Comparison of ENCODE assay signal across 14 cellular contexts in genomic region chr1:15296602-15297321, GRCh38. TPM values are rescaled to one million over a fixed set of nuclear protein-coding genes. Genes with fewer than 3 reads are reported as not detected.
DNase-seq lines count a peak whose midpoint lies in the region; ATAC-seq and TF ChIP-seq lines count a peak whose summit lies in the region.
"Had no signal": no experiment of that assay in that cellular context is flagged by ENCODE, and none has a peak within 500 bp of the region (broad histone marks: within the 10 kb centered on the region; RNA-seq: fewer than 3 reads in every experiment).

No MANE protein-coding gene starts in this region.

- peak overlapping the region; percentile 50 for H3K27ac Mint-ChIP-seq in dendritic cell treated with granulocyte-macrophage colony-stimulating factor and Interleukin-4, amounts not matched to agents 40 ng/mL and 50 ng/mL, for 4 days
- peak overlapping the region; percentile 28 for H3K27ac Mint-ChIP-seq in stimulated activated naive CD8-positive, alpha-beta T cell treated with anti-CD3 and anti-CD28 coated beads, Interleukin-15, Interleukin-2, amounts not matched to agents 100 ng/mL and 50 ng/mL, for 24 hours

- H3K27me3 Mint-ChIP-seq in activated T-cell treated with anti-CD3 and anti-CD28 coated beads, Interleukin-2, amount 50 U/mL, for 4 hours (ENCODE audit: low read depth), result peaks cover 7% of the 10 kb centered on the region
- H3K27me3 Mint-ChIP-seq in dendritic cell treated with granulocyte-macrophage colony-stimulating factor and Interleukin-4, amounts not matched to agents 40 ng/mL and 50 ng/mL, for 4 days, result peaks cover 2% of the 10 kb centered on the region
- peaks cover 7% of the 10 kb centered on the region for H3K27me3 Mint-ChIP-seq in stimulated activated naive CD8-positive, alpha-beta T cell treated with anti-CD3 and anti-CD28 coated beads, Interleukin-15, Interleukin-2, amounts not matched to agents 100 ng/mL and 50 ng/mL, for 24 hours

- ATAC-seq in activated T-cell treated with anti-CD3 and anti-CD28 coated beads, Interleukin-2, amount 50 U/mL, for 4 hours, result peak; percentile 60 to 75
- ATAC-seq in GM21529 (IDR thresholded peaks at IDR 0.05; ENCODE audit: unreplicated experiment), result no peak
- ATAC-seq: pancreas had no signal

- no peaks in the 10 kb centered on the region for H3K9me3 Mint-ChIP-seq in activated T-cell treated with anti-CD3 and anti-CD28 coated beads, Interleukin-2, amount 50 U/mL, for 4 hours
- peaks cover 3% of the 10 kb centered on the region for H3K9me3 Mint-ChIP-seq in dendritic cell treated with granulocyte-macrophage colony-stimulating factor and Interleukin-4, amounts not matched to agents 40 ng/mL and 50 ng/mL, for 4 days
- no peaks in the 10 kb centered on the region for H3K9me3 Mint-ChIP-seq in stimulated activated naive CD8-positive, alpha-beta T cell treated with anti-CD3 and anti-CD28 coated beads, Interleukin-15, Interleukin-2, amounts not matched to agents 100 ng/mL and 50 ng/mL, for 24 hours

- intact Hi-C loops in dendritic cell treated with granulocyte-macrophage colony-stimulating factor and Interleukin-4, amounts not matched to agents 40 ng/mL and 50 ng/mL, for 4 days (cut with micrococcal nuclease), result no loop called here

- H3K4me1 Mint-ChIP-seq in activated T-cell treated with anti-CD3 and anti-CD28 coated beads, Interleukin-2, amount 50 U/mL, for 4 hours (ENCODE audit: low read depth), result peaks cover 5% of the 10 kb centered on the region
- H3K4me1 Mint-ChIP-seq in dendritic cell treated with granulocyte-macrophage colony-stimulating factor and Interleukin-4, amounts not matched to agents 40 ng/mL and 50 ng/mL, for 4 days (ENCODE audit: low read depth), result peaks cover 27% of the 10 kb centered on the region
- peaks cover 18% of the 10 kb centered on the region for H3K4me1 Mint-ChIP-seq in stimulated activated naive CD8-positive, alpha-beta T cell treated with anti-CD3 and anti-CD28 coated beads, Interleukin-15, Interleukin-2, amounts not matched to agents 100 ng/mL and 50 ng/mL, for 24 hours (ENCODE audit: low read depth)

- no peak for DNase-seq in activated T-cell treated with anti-CD3 and anti-CD28 coated beads, Interleukin-2, amount 50 U/mL, for 4 hours
- DNase-seq in activated T-cell treated with anti-CD3 and anti-CD28 coated beads, Interleukin-2, amount 50 U/mL, for 1 hour, result no peak
- DNase-seq in NOMO-1 treated with DMSO at 0.1 percent for 48 hours (lab: John Stamatoyannopoulos, UW; ENCODE audit: unreplicated experiment), result peak; percentile 31
- no peak for DNase-seq in GM13977 (ENCODE audit: low spot score)
- no peak for DNase-seq in NCI-H1436 treated with DMSO at 0.1 percent for 48 hours (lab: John Stamatoyannopoulos, UW)
- DNase-seq: anterior cingulate cortex, dermis blood vessel endothelial cell, NCI-H1694 treated with DMSO at 0.1 percent for 48 hours, NCI-H748 treated with DMSO at 0.1 percent for 48 hours, pancreas, spleen had no signal

- in situ Hi-C loops in GM13977 (cut with MboI; ENCODE audit: low pct_unique_long_range_greater_than_20kb, low sequenced_read_pairs, unreplicated experiment), result loop anchor here (10.0 kb wide), 1 partner anchor 172 kb away; no protein-coding TSS in a partner anchor

- TF ChIP-seq CTCF in GM13977 (IDR thresholded peaks at IDR 0.05; ENCODE audit: extremely low read depth, insufficient read depth, missing control alignments), result no peak

- no peaks in the 10 kb centered on the region for H3K36me3 Mint-ChIP-seq in activated T-cell treated with anti-CD3 and anti-CD28 coated beads, Interleukin-2, amount 50 U/mL, for 4 hours (ENCODE audit: insufficient read depth)
- no peaks in the 10 kb centered on the region for H3K36me3 Mint-ChIP-seq in dendritic cell treated with granulocyte-macrophage colony-stimulating factor and Interleukin-4, amounts not matched to agents 40 ng/mL and 50 ng/mL, for 4 days (ENCODE audit: low read depth)
- no peaks in the 10 kb centered on the region for H3K36me3 Mint-ChIP-seq in stimulated activated naive CD8-positive, alpha-beta T cell treated with anti-CD3 and anti-CD28 coated beads, Interleukin-15, Interleukin-2, amounts not matched to agents 100 ng/mL and 50 ng/mL, for 24 hours (ENCODE audit: low read depth)

- H3K4me3 Mint-ChIP-seq in activated T-cell treated with anti-CD3 and anti-CD28 coated beads, Interleukin-2, amount 50 U/mL, for 4 hours, result no peak overlapping the region
- no peak overlapping the region for H3K4me3 Mint-ChIP-seq in dendritic cell treated with granulocyte-macrophage colony-stimulating factor and Interleukin-4, amounts not matched to agents 40 ng/mL and 50 ng/mL, for 4 days
- no peak overlapping the region for H3K4me3 Mint-ChIP-seq in stimulated activated naive CD8-positive, alpha-beta T cell treated with anti-CD3 and anti-CD28 coated beads, Interleukin-15, Interleukin-2, amounts not matched to agents 100 ng/mL and 50 ng/mL, for 24 hours

RNA-seq across cellular contexts. Expression of gene FHAD1, which starts 49.7 kb away (rescaled TPM):
- total RNA-seq in activated T-cell treated with anti-CD3 and anti-CD28 coated beads, Interleukin-2, amount 50 U/mL, for 4 hours, result under 1 TPM; 0.08 to 0.50 (median 0.20) TPM
